1 cellular context compared by ENCODE assay signal in the genomic region with DNA sequence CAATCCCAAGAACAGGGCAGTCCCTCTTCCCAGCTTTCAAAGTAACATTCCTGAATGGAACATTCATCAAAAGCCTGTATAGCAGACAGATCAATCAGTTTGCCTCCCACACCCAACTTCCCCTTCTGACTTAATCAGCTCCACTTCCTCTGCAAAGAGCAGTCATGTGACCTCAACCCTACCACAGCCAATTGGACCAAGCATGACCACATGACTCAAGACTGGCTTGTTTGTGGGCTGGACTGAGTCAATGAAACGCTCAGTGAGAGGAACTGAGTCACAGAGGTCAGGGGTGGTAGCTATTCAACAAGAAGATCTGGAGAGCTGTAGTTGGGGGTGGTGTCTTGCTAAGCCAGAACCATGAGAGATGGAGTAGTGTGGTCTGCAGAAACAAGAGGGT.
TF ChIP-seq lines count a peak whose summit lies in the region.

No MANE protein-coding gene starts in this region.

TF ChIP-seq in K562, 482 proteins besides CTCF, POLR2A, EP300 and RAD21 (continued from another document):
- TF ChIP-seq, protein P1, sequence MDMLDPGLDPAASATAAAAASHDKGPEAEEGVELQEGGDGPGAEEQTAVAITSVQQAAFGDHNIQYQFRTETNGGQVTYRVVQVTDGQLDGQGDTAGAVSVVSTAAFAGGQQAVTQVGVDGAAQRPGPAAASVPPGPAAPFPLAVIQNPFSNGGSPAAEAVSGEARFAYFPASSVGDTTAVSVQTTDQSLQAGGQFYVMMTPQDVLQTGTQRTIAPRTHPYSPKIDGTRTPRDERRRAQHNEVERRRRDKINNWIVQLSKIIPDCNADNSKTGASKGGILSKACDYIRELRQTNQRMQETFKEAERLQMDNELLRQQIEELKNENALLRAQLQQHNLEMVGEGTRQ (CRISPR knock-in tag; IDR thresholded peaks at IDR 0.05), result peak; percentile 49; the same call in 1 of the 2 replicates
- TF ChIP-seq NCOR1 (IDR thresholded peaks at IDR 0.05) (no peak), POU5F1 (IDR thresholded peaks at IDR 0.05; ENCODE audit: borderline replicate concordance, low read depth, low read length, partially characterized antibody) (no peak), ESRRB (CRISPR knock-in tag; IDR thresholded peaks at IDR 0.05; ENCODE audit: borderline replicate concordance) (no peak), ARHGAP35 (IDR thresholded peaks at IDR 0.05; ENCODE audit: partially characterized antibody) (no peak), SIRT6 (IDR thresholded peaks at IDR 0.05; ENCODE audit: low read depth, low read length) (no peak)
- TF ChIP-seq, protein P2, sequence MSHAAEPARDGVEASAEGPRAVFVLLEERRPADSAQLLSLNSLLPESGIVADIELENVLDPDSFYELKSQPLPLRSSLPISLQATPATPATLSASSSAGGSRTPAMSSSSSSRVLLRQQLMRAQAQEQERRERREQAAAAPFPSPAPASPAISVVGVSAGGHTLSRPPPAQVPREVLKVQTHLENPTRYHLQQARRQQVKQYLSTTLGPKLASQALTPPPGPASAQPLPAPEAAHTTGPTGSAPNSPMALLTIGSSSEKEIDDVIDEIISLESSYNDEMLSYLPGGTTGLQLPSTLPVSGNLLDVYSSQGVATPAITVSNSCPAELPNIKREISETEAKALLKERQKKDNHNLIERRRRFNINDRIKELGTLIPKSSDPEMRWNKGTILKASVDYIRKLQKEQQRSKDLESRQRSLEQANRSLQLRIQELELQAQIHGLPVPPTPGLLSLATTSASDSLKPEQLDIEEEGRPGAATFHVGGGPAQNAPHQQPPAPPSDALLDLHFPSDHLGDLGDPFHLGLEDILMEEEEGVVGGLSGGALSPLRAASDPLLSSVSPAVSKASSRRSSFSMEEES (CRISPR knock-in tag; IDR thresholded peaks at IDR 0.05), result peak; percentile 69
